ENCODE assay signal across 1 cellular context in genomic region chr4:73258668-73259551, GRCh38.
TF ChIP-seq lines count a peak whose summit lies in the region.

ANKRD17 (minus strand) TSS chr4:73258798; CDS start chr4:73258668, 130 bp downstream.

TF ChIP-seq in K562, 482 proteins besides CTCF, POLR2A, EP300 and RAD21 (continued from another document and continues in another):
- TF ChIP-seq NKRF (IDR thresholded peaks at IDR 0.05; ENCODE audit: borderline replicate concordance) (peak; percentile 75), ZHX1 (conservative IDR thresholded peaks at IDR 0.05; ENCODE audit: low read length) (0 out of 2 replicates have a peak, but pooled peaks have one; percentile 24), ARID4B (CRISPR knock-in tag; IDR thresholded peaks at IDR 0.05) (peak; percentile 53), ZNF444 (CRISPR knock-in tag; IDR thresholded peaks at IDR 0.05) (no peak), ZKSCAN3 (CRISPR knock-in tag; IDR thresholded peaks at IDR 0.05) (no peak), TCFL5 (CRISPR knock-in tag; conservative IDR thresholded peaks at IDR 0.05) (no peak), TAF1 (IDR thresholded peaks at IDR 0.05; ENCODE audit: control insufficient read depth, extremely low read depth, insufficient read depth, low read length, severe bottlenecking) (peak; percentile 94), UBTF (IDR thresholded peaks at IDR 0.05; ENCODE audit: borderline replicate concordance in 1 of 2, low read depth in 2 of 2, low read length in 2 of 2) (peak; percentile 83 to 85; a peak in 3 of 4 replicates), ZBTB33 (CRISPR knock-in tag; IDR thresholded peaks at IDR 0.05) (peak; percentile 44; the same call in 1 of the 2 replicates), TAF15 (IDR thresholded peaks at IDR 0.05; ENCODE audit: low read depth, low read length) (no peak), C11orf30 (IDR thresholded peaks at IDR 0.05; ENCODE audit: low read depth) (peak; percentile 90), FOS (IDR thresholded peaks at IDR 0.05; ENCODE audit: extremely low read depth, insufficient read length) (no peak), KAT7 (CRISPR knock-in tag; IDR thresholded peaks at IDR 0.05; ENCODE audit: borderline replicate concordance) (peak; percentile 17; the same call in 1 of the 2 replicates), ZBTB1 (CRISPR knock-in tag; IDR thresholded peaks at IDR 0.05; ENCODE audit: borderline replicate concordance, low read depth) (peak; percentile 78), PCBP2 (IDR thresholded peaks at IDR 0.05; ENCODE audit: low read depth, low read length, poor library complexity, severe bottlenecking) (no peak), SUPT5H (IDR thresholded peaks at IDR 0.05) (peak; percentile 97), PRPF4 (IDR thresholded peaks at IDR 0.05; ENCODE audit: insufficient read depth, low read depth, low read length, poor library complexity, severe bottlenecking) (peak; percentile 22), HCFC1 (IDR thresholded peaks at IDR 0.05; ENCODE audit: low read depth, low read length) (peak; percentile 83), ESRRB (CRISPR knock-in tag; IDR thresholded peaks at IDR 0.05; ENCODE audit: borderline replicate concordance) (no peak), ESRRA (IDR thresholded peaks at IDR 0.05; ENCODE audit: borderline replicate concordance, low read depth) (peak; percentile 61), SNRNP70 (optimal IDR thresholded peaks at IDR 0.05; ENCODE audit: low read depth, low read length) (no peak), RB1 (IDR thresholded peaks at IDR 0.05; ENCODE audit: low read depth) (peak; percentile 83), MAX (CRISPR knock-in tag; IDR thresholded peaks at IDR 0.05) (peak; percentile 75; the same call in 1 of the 2 replicates), KDM5B (IDR thresholded peaks at IDR 0.05; ENCODE audit: insufficient replicate concordance, low read depth, low read length) (peak; percentile 90), E4F1 (CRISPR knock-in tag; IDR thresholded peaks at IDR 0.05; ENCODE audit: borderline replicate concordance) (peak; percentile 34; the same call in 1 of the 2 replicates), KAT2B (IDR thresholded peaks at IDR 0.05; ENCODE audit: low read depth, low read length) (no peak), TBL1XR1 (IDR thresholded peaks at IDR 0.05; ENCODE audit: low read length in 2 of 2) (peak in 1 of 2 experiments; percentile 90; a peak in 2 of 4 replicates), PHB2 (IDR thresholded peaks at IDR 0.05; ENCODE audit: low read depth) (no peak), FIP1L1 (IDR thresholded peaks at IDR 0.05; ENCODE audit: low read depth, low read length, poor library complexity, severe bottlenecking) (peak; percentile 43), TBP (optimal IDR thresholded peaks at IDR 0.05; ENCODE audit: low read depth, low read length) (peak; percentile 74), ATF2 (CRISPR knock-in tag; IDR thresholded peaks at IDR 0.05) (no peak), STAG1 (CRISPR knock-in tag; IDR thresholded peaks at IDR 0.05; ENCODE audit: borderline replicate concordance) (no peak), KLF1 (tag; IDR thresholded peaks at IDR 0.05) (peak; percentile 60; the same call in 1 of the 2 replicates), NFIC (IDR thresholded peaks at IDR 0.05) (peak; percentile 39; the same call in 1 of the 2 replicates), ZNF41 (CRISPR knock-in tag; conservative IDR thresholded peaks at IDR 0.05) (no peak), ZNF239 (CRISPR knock-in tag; IDR thresholded peaks at IDR 0.05) (no peak), TCF3 (CRISPR knock-in tag; IDR thresholded peaks at IDR 0.05) (no peak; the same call in 1 of the 2 replicates), U2AF1 (optimal IDR thresholded peaks at IDR 0.05; ENCODE audit: low read depth, low read length) (peak; percentile 34), DIDO1 (tag; IDR thresholded peaks at IDR 0.05; ENCODE audit: low read depth) (peak; percentile 84; the same call in 1 of the 2 replicates), MTA3 (IDR thresholded peaks at IDR 0.05; ENCODE audit: borderline replicate concordance) (peak; percentile 74), ZZZ3 (IDR thresholded peaks at IDR 0.05) (peak; percentile 51; the same call in 1 of the 2 replicates), PHF8 (IDR thresholded peaks at IDR 0.05; ENCODE audit: borderline replicate concordance, low read length) (peak; percentile 99)
